Comparison of ENCODE assay signal across 8 cellular contexts in the genomic region with DNA sequence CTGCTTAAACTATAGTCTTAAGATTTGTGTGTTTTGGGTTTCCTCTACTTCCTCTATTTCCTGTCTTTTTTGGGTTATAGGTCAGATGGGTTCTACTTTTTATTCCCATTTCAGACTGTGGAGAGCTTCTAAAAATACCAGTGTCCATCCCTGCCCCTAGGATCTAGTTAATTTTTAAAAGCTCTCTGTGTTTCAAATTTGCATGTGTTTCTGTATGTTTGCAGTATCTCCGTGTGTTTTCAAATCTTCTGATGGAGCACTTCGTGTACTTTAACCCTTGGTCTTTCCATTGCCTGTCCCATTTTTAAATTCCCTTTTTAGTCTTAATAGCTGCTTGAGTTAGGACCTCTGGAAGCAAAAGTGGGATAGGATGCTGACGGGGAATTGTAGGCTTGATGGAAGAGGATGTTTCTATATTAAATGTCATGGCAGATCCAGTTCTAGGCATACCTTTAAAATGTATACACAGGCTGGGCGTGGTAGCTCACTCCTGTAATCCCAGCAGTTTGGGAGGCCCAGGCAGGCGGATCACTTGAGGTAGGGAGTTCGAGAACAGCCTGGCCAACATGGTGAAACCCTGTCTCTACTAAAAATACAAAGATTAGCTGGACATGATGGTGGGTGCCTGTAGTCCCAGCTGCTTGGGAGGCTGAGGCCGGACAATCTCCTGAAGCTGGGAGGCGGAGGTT. TPM values are rescaled to one million over a fixed set of nuclear protein-coding genes. Genes with fewer than 3 reads are reported as not detected.
DNase-seq lines count a peak whose midpoint lies in the region; ATAC-seq and TF ChIP-seq lines count a peak whose summit lies in the region.

No MANE protein-coding gene starts in this region.

- CTCF ChIA-PET in T-cell (lab: Charles Lee): interaction anchor here (0.5 to 3.4 kb wide), 12 partner anchors 9 to 820 kb away, joined by 3 to 32 read pairs (median 5); a partner anchor contains a TSS

- H3K36me3 Mint-ChIP-seq in GM23338 (ENCODE audit: low read depth) (peaks cover 38% of the 10 kb centered on the region), T-cell (peaks cover 41% of the 10 kb centered on the region)

- H2AFZ ChIP-seq in GM23338: no peak overlapping the region

- H3F3A ChIP-seq in GM23338 (replicated peaks; ENCODE audit: low read depth): no peaks in the 10 kb centered on the region; the same call in 1 of the 2 replicates

- TF ChIP-seq CTCF in GM23338 (conservative IDR thresholded peaks at IDR 0.05; ENCODE audit: low read depth in 2 of 2) (no peak), fibroblast of pulmonary artery (IDR thresholded peaks at IDR 0.05; ENCODE audit: low read length, missing control alignments) (no peak)

- no peak overlapping the region for H3K27ac ChIP-seq in GM23338 (ENCODE audit: low read depth)

- peak overlapping the region; percentile 69 for H3K9ac ChIP-seq in skeletal muscle satellite cell (ENCODE audit: low read depth, low read length)

- peaks cover 49% of the 10 kb centered on the region for H4K20me1 ChIP-seq in GM23338 (replicated peaks; ENCODE audit: insufficient read depth)

- ATAC-seq in GM23338 (no peak), T-cell (replicated peaks in 1 of 4) (no peak), GM19328 (IDR thresholded peaks at IDR 0.05; ENCODE audit: unreplicated experiment) (no peak), HG03354 (IDR thresholded peaks at IDR 0.05; ENCODE audit: poor library complexity, severe bottlenecking, unreplicated experiment) (no peak)

- peaks cover 79% of the 10 kb centered on the region for H3K4me1 Mint-ChIP-seq in GM23338
- peaks cover 92 to 99% (median 92%) of the 10 kb centered on the region in 3 donors for H3K4me1 Mint-ChIP-seq in T-cell

- POLR2A ChIA-PET in T-cell (lab: Charles Lee): interaction anchor here (0.6 to 11.6 kb wide), 17 partner anchors 8 to 99 kb away, joined by 3 to 372 read pairs (median 8); a partner anchor contains a TSS

- H3K9me3 Mint-ChIP-seq in GM23338 (no peaks in the 10 kb centered on the region; the same call in 2 of the 3 replicates), T-cell (no peaks in the 10 kb centered on the region)

- no peaks in the 10 kb centered on the region for H3K9me3 ChIP-seq in skeletal muscle satellite cell (replicated peaks; ENCODE audit: low read length)

- no peak overlapping the region; the same call in 2 of the 3 replicates for H3K4me3 Mint-ChIP-seq in GM23338
- H3K4me3 Mint-ChIP-seq in T-cell: peak overlapping the region; percentile 93 to 99 (median 99)

- intact Hi-C loops in head of caudate nucleus (cut with DNase I): no loop called here

- peaks cover 95% of the 10 kb centered on the region for H3K79me2 ChIP-seq in GM23338 (replicated peaks; ENCODE audit: insufficient read depth)

- H3K4me2 ChIP-seq in GM23338 (peak overlapping the region; percentile 26; the same call in 1 of the 2 replicates), skeletal muscle satellite cell (ENCODE audit: low read length) (peak overlapping the region; percentile 92)

- H3K9me2 ChIP-seq in GM23338 (ENCODE audit: insufficient read depth): no peaks in the 10 kb centered on the region

- H3K36me3 ChIP-seq in GM23338 (ENCODE audit: insufficient read depth): no peaks in the 10 kb centered on the region
- peaks cover 28% of the 10 kb centered on the region for H3K36me3 ChIP-seq in skeletal muscle satellite cell (ENCODE audit: insufficient read depth, low read length)

- H3K4me1 ChIP-seq in GM23338 (ENCODE audit: insufficient read depth) (peaks cover 39% of the 10 kb centered on the region), skeletal muscle satellite cell (ENCODE audit: control insufficient read depth, insufficient read depth, low read length) (peaks cover 68% of the 10 kb centered on the region)

- no peak overlapping the region for H3K4me3 ChIP-seq in GM23338
- H3K4me3 ChIP-seq in fibroblast of pulmonary artery (replicated peaks; ENCODE audit: low read depth, low read length): peak overlapping the region; percentile 12
- peak overlapping the region; percentile 52 for H3K4me3 ChIP-seq in skeletal muscle satellite cell (ENCODE audit: low read length)

- H3K27me3 Mint-ChIP-seq in GM23338 (ENCODE audit: insufficient read depth, low read depth, poor library complexity) (peaks cover 22% of the 10 kb centered on the region), T-cell (no peaks in the 10 kb centered on the region)

- DNase-seq in GM23338 (ENCODE audit: low spot score) (no peak), T-cell (no peak), fibroblast of pulmonary artery (ENCODE audit: low read depth) (no peak), OCI-M1 (lab: John Stamatoyannopoulos, UW) (no peak), head of caudate nucleus (no peak)

- no peak overlapping the region for H3K27ac Mint-ChIP-seq in GM23338
- H3K27ac Mint-ChIP-seq in T-cell: peak overlapping the region; percentile 100

- H3K27me3 ChIP-seq in GM23338 (ENCODE audit: insufficient read depth) (no peaks in the 10 kb centered on the region), skeletal muscle satellite cell (ENCODE audit: control insufficient read depth, insufficient read depth, low read length) (no peaks in the 10 kb centered on the region)

TF ChIP-seq in GM23338, 12 proteins besides CTCF, POLR2A, EP300 and RAD21 (continues in another document):
- TF ChIP-seq JUNB (IDR thresholded peaks at IDR 0.05; ENCODE audit: unreplicated experiment) (no peak), ZNF331 (CRISPR knock-in tag; IDR thresholded peaks at IDR 0.05; ENCODE audit: low read depth) (no peak), POLR2AphosphoS5 (IDR thresholded peaks at IDR 0.05; ENCODE audit: low read depth) (no peak)
- TF ChIP-seq, protein P1, sequence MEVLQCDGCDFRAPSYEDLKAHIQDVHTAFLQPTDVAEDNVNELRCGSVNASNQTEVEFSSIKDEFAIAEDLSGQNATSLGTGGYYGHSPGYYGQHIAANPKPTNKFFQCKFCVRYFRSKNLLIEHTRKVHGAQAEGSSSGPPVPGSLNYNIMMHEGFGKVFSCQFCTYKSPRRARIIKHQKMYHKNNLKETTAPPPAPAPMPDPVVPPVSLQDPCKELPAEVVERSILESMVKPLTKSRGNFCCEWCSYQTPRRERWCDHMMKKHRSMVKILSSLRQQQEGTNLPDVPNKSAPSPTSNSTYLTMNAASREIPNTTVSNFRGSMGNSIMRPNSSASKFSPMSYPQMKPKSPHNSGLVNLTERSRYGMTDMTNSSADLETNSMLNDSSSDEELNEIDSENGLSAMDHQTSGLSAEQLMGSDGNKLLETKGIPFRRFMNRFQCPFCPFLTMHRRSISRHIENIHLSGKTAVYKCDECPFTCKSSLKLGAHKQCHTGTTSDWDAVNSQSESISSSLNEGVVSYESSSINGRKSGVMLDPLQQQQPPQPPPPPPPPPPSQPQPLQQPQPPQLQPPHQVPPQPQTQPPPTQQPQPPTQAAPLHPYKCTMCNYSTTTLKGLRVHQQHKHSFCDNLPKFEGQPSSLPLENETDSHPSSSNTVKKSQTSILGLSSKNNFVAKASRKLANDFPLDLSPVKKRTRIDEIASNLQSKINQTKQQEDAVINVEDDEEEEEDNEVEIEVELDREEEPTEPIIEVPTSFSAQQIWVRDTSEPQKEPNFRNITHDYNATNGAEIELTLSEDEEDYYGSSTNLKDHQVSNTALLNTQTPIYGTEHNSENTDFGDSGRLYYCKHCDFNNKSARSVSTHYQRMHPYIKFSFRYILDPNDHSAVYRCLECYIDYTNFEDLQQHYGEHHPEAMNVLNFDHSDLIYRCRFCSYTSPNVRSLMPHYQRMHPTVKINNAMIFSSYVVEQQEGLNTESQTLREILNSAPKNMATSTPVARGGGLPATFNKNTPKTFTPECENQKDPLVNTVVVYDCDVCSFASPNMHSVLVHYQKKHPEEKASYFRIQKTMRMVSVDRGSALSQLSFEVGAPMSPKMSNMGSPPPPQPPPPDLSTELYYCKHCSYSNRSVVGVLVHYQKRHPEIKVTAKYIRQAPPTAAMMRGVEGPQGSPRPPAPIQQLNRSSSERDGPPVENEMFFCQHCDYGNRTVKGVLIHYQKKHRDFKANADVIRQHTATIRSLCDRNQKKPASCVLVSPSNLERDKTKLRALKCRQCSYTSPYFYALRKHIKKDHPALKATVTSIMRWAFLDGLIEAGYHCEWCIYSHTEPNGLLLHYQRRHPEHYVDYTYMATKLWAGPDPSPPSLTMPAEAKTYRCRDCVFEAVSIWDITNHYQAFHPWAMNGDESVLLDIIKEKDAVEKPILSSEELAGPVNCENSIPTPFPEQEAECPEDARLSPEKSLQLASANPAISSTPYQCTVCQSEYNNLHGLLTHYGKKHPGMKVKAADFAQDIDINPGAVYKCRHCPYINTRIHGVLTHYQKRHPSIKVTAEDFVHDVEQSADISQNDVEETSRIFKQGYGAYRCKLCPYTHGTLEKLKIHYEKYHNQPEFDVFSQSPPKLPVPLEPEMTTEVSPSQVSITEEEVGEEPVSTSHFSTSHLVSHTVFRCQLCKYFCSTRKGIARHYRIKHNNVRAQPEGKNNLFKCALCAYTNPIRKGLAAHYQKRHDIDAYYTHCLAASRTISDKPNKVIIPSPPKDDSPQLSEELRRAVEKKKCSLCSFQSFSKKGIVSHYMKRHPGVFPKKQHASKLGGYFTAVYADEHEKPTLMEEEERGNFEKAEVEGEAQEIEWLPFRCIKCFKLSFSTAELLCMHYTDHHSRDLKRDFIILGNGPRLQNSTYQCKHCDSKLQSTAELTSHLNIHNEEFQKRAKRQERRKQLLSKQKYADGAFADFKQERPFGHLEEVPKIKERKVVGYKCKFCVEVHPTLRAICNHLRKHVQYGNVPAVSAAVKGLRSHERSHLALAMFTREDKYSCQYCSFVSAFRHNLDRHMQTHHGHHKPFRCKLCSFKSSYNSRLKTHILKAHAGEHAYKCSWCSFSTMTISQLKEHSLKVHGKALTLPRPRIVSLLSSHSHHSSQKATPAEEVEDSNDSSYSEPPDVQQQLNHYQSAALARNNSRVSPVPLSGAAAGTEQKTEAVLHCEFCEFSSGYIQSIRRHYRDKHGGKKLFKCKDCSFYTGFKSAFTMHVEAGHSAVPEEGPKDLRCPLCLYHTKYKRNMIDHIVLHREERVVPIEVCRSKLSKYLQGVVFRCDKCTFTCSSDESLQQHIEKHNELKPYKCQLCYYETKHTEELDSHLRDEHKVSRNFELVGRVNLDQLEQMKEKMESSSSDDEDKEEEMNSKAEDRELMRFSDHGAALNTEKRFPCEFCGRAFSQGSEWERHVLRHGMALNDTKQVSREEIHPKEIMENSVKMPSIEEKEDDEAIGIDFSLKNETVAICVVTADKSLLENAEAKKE (CRISPR knock-in tag; IDR thresholded peaks at IDR 0.05): no peak

RNA-seq across cellular contexts. Expression of a gene that starts 8.4 kb away (rescaled TPM):
- 108 and 119 TPM in 2 replicates for total RNA-seq in GM23338 (2014; rRNA removed; shearing (Covaris generic))
- 112 and 130 TPM in 2 replicates for polyA plus RNA-seq in GM23338 (2016; fragmentation: Nextera tagmentation; extraction: Ambion mirVana)
- 100 to 1,000 TPM; 231 to 506 (median 266) TPM for total RNA-seq in T-cell
- total RNA-seq in skeletal muscle satellite cell (2012; rRNA removed): 46.5 and 60.8 TPM in 2 replicates
